ENCODE assay signal across 13 cellular contexts in genomic region chr6:111748247-111748647, GRCh38.
DNase-seq lines count a peak whose midpoint lies in the region; ATAC-seq, FAIRE-seq and TF ChIP-seq lines count a peak whose summit lies in the region.
"Had no signal": no experiment of that assay in that cellular context is flagged by ENCODE, and none has a peak within 500 bp of the region (broad histone marks: within the 10 kb centered on the region; RNA-seq: fewer than 3 reads in every experiment).

No MANE protein-coding gene starts in this region.

- peak overlapping the region; percentile 72 for H3K4me2 ChIP-seq in endothelial cell of umbilical vein (ENCODE audit: insufficient read depth, low read length)

- dilution Hi-C loops in endothelial cell of umbilical vein (cut with MboI; ENCODE audit: extremely low pct_ligation_motif_present, low sequenced_read_pairs): no loop called here

- H3K36me3 Mint-ChIP-seq in stimulated activated memory B cell treated with anti-CD40 and anti-IgM and Interleukin-4, amounts not matched to agents 10 μg/mL and 1 μg/mL and 100 μg/mL, for 72 hours: peaks cover 30% of the 10 kb centered on the region

- FAIRE-seq in endothelial cell of umbilical vein (lab: Jason Lieb, UNC): peak; percentile 85
- FAIRE-seq in frontal cortex (lab: Jason Lieb, UNC): no peak

- CTCF ChIA-PET in endothelial cell of umbilical vein (lab: Charles Lee): interaction anchor here (1.0 to 2.4 kb wide), 10 partner anchors 9 to 295 kb away, joined by 3 to 9 read pairs (median 4); partner anchors contain the start of gene FYN

- ATAC-seq in heart left ventricle (no peak), left cardiac atrium (no peak), HG03565 (IDR thresholded peaks at IDR 0.05; ENCODE audit: unreplicated experiment) (peak; percentile 62), GM18870 (IDR thresholded peaks at IDR 0.05; ENCODE audit: unreplicated experiment) (no peak)
- peak; percentile 96 for ATAC-seq in stimulated activated memory B cell treated with anti-CD40 and anti-IgM and Interleukin-4, amounts not matched to agents 10 μg/mL and 1 μg/mL and 100 μg/mL, for 72 hours

- H3K9me3 Mint-ChIP-seq in stimulated activated memory B cell treated with anti-CD40 and anti-IgM and Interleukin-4, amounts not matched to agents 10 μg/mL and 1 μg/mL and 100 μg/mL, for 72 hours: no peaks in the 10 kb centered on the region

- H3K4me3 Mint-ChIP-seq in stimulated activated memory B cell treated with anti-CD40 and anti-IgM and Interleukin-4, amounts not matched to agents 10 μg/mL and 1 μg/mL and 100 μg/mL, for 72 hours: no peak overlapping the region

- H3K27ac ChIP-seq in heart left ventricle (peak overlapping the region in 10 of 12 donors; percentile 18 to 68 (median 47)), endothelial cell of umbilical vein (ENCODE audit: insufficient read depth, low read depth, low read length) (peak overlapping the region; percentile 65)
- H3K27ac ChIP-seq: parathyroid adenoma had no signal

- no peaks in the 10 kb centered on the region for H3K27me3 Mint-ChIP-seq in stimulated activated memory B cell treated with anti-CD40 and anti-IgM and Interleukin-4, amounts not matched to agents 10 μg/mL and 1 μg/mL and 100 μg/mL, for 72 hours

- WGBS in heart left ventricle, 4 donors: 54 to 61% (median 55%) methylated on average over 3 of the region's 3 CpGs

- TF ChIP-seq POLR2A in heart left ventricle (IDR thresholded peaks at IDR 0.05): no peak
- peak; percentile 57 for TF ChIP-seq POLR2A in endothelial cell of umbilical vein (IDR thresholded peaks at IDR 0.05; ENCODE audit: low read depth, low read length)

- H3K4me1 ChIP-seq in heart left ventricle (peaks cover 16 to 94% (median 66%) of the 10 kb centered on the region in 12 donors), endothelial cell of umbilical vein (ENCODE audit: control insufficient read depth, extremely low read depth, insufficient read depth, low read length) (peaks cover 57% of the 10 kb centered on the region)
- H3K4me1 ChIP-seq: parathyroid adenoma had no signal

- H2AFZ ChIP-seq in endothelial cell of umbilical vein (ENCODE audit: low read depth, low read length): no peak overlapping the region
- H2AFZ ChIP-seq: parathyroid adenoma had no signal

- no TSS peak for BruUV-seq in endothelial cell of umbilical vein (replicated peaks; lab: Mats Ljungman, UMichigan)

- H4K20me1 ChIP-seq in endothelial cell of umbilical vein (replicated peaks; ENCODE audit: control insufficient read depth, extremely low read depth, insufficient read depth, low read length): no peaks in the 10 kb centered on the region

- no peak for DNase-seq in heart left ventricle
- no peak for DNase-seq in left cardiac atrium
- peak; percentile 96 for DNase-seq in endothelial cell of umbilical vein (ENCODE audit: low read depth, low spot score)
- no peak for DNase-seq in frontal cortex (ENCODE audit: low spot score in 2 of 2)
- no peak for DNase-seq in amniotic stem cell (lab: John Stamatoyannopoulos, UW)
- DNase-seq: AML-193, aorta, NCI-H2171 had no signal

- H3K4me3 ChIP-seq in heart left ventricle (no peak overlapping the region), endothelial cell of umbilical vein (replicated peaks in 1 of 3; ENCODE audit: insufficient read depth in 1 of 3, low read depth in 1 of 3, low read length in 3 of 3) (peak overlapping the region in 1 of 3 experiments; percentile 7)
- H3K4me3 ChIP-seq: lung had no signal

- H3K27me3 ChIP-seq in heart left ventricle (no peaks in the 10 kb centered on the region), endothelial cell of umbilical vein (ENCODE audit: control insufficient read depth in 2 of 2, insufficient read depth in 2 of 2, low read length in 2 of 2) (no peaks in the 10 kb centered on the region)

- H3K79me2 ChIP-seq in endothelial cell of umbilical vein (ENCODE audit: control insufficient read depth, insufficient read depth, low read length): peaks cover 3% of the 10 kb centered on the region
- H3K79me2 ChIP-seq: parathyroid adenoma had no signal

- TF ChIP-seq CTCF in heart left ventricle (IDR thresholded peaks at IDR 0.05) (no peak), endothelial cell of umbilical vein (IDR thresholded peaks at IDR 0.05; ENCODE audit: extremely low read depth in 1 of 2, insufficient read depth in 1 of 2, low read depth in 1 of 2, low read length in 2 of 2) (no peak)

- H3K4me1 Mint-ChIP-seq in stimulated activated memory B cell treated with anti-CD40 and anti-IgM and Interleukin-4, amounts not matched to agents 10 μg/mL and 1 μg/mL and 100 μg/mL, for 72 hours: peaks cover 63% of the 10 kb centered on the region

- H3K9me3 ChIP-seq in heart left ventricle (no peaks in the 10 kb centered on the region), endothelial cell of umbilical vein (replicated peaks; ENCODE audit: control insufficient read depth, insufficient read depth, low read length) (no peaks in the 10 kb centered on the region)

- H3K9me1 ChIP-seq in endothelial cell of umbilical vein (replicated peaks; ENCODE audit: control insufficient read depth, extremely low read depth, insufficient read depth, low read length): no peaks in the 10 kb centered on the region

- no peaks in the 10 kb centered on the region for H3K36me3 ChIP-seq in heart left ventricle
- H3K36me3 ChIP-seq in endothelial cell of umbilical vein (ENCODE audit: control insufficient read depth in 2 of 2, extremely low read depth in 1 of 2, insufficient read depth in 2 of 2, low read length in 2 of 2): no peaks in the 10 kb centered on the region

- peak overlapping the region; percentile 32 for H3K9ac ChIP-seq in endothelial cell of umbilical vein (replicated peaks; ENCODE audit: extremely low read depth, insufficient read depth, low read length)
- H3K9ac ChIP-seq: parathyroid adenoma had no signal

- POLR2A ChIA-PET in endothelial cell of umbilical vein (lab: Charles Lee): interaction anchor here (1.0 to 1.6 kb wide), 2 partner anchors 13 to 81 kb away, joined by 4 to 6 read pairs; no protein-coding TSS in a partner anchor

- H3K27ac Mint-ChIP-seq in stimulated activated memory B cell treated with anti-CD40 and anti-IgM and Interleukin-4, amounts not matched to agents 10 μg/mL and 1 μg/mL and 100 μg/mL, for 72 hours: peak overlapping the region; percentile 65

- intact Hi-C loops in heart left ventricle (cut with DNase I) (loop anchor here in 1 of 10 donors (10.0 kb wide), 1 partner anchor 127 kb away; the partner anchor contains the start of gene FYN), left cardiac atrium (cut with DNase I) (no loop called here), endothelial cell of umbilical vein (cut with micrococcal nuclease) (no loop called here)

TF ChIP-seq in endothelial cell of umbilical vein, 7 proteins besides CTCF, POLR2A, EP300 and RAD21:
- no peak for TF ChIP-seq POLR2AphosphoS5 (IDR thresholded peaks at IDR 0.05; ENCODE audit: insufficient read depth, low read depth, low read length)
- peak; percentile 9 for TF ChIP-seq FOS (IDR thresholded peaks at IDR 0.05; ENCODE audit: borderline replicate concordance, insufficient read depth, low read length)
- peak; percentile 31 for TF ChIP-seq GATA2 (IDR thresholded peaks at IDR 0.05; ENCODE audit: insufficient read depth, insufficient read length, low read depth, low read length)
- no peak for TF ChIP-seq MYC (IDR thresholded peaks at IDR 0.05; ENCODE audit: low read depth, low read length)
- no peak for TF ChIP-seq EZH2 (IDR thresholded peaks at IDR 0.05; ENCODE audit: borderline replicate concordance, low read depth, low read length, severe bottlenecking)
- peak; percentile 63 for TF ChIP-seq JUN (IDR thresholded peaks at IDR 0.05; ENCODE audit: borderline replicate concordance, insufficient read depth, insufficient read length, low read depth)
- no peak for TF ChIP-seq MAX (IDR thresholded peaks at IDR 0.05; ENCODE audit: insufficient read depth, insufficient read length)

Comparison
In these comparisons a context has a peak if more than half of its experiments do, and no peak if none do; other contexts are left out.
1. ATAC-seq: peak in HG03565 (single experiment) and stimulated activated memory B cell treated with anti-CD40 and anti-IgM and Interleukin-4, amounts not matched to agents 10 μg/mL and 1 μg/mL and 100 μg/mL, for 72 hours (single experiment); none in heart left ventricle (0 of 4), left cardiac atrium (0 of 2) and GM18870 (single experiment).